Comparison of ENCODE assay signal across 13 cellular contexts in the genomic region with DNA sequence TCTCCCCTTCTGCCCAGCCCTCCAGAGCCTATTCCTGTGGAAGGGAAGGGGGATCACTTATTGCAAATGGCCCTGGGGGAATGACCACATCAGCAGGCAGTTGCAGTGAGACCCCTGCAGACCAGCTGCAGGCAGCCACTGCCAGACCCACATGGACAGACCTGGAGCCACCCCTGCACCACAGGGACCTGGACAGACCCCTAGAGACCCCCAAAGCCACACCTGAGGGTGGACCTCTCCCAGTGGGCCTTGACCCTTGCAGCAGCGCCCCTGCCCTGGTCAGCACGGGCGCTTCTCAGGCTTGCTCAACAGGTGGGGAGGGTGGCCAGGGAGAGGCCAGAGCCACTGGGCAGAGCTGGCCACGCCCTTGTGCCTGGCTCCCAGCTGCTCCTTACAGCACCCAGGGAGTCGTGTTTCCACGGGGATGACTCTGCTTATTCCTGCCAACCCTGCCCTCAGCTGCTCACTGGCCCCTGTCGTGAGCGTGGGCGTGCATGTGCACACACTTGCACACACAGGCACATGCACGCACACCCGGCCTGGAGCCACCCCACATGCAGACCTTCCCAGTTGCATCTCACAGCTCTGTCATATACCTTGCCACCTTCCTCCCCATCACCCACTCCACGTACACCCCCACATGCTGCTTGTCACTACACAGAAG. TPM values are rescaled to one million over a fixed set of nuclear protein-coding genes. Genes with fewer than 3 reads are reported as not detected.
DNase-seq lines count a peak whose midpoint lies in the region; TF ChIP-seq lines count a peak whose summit lies in the region.
"Had no signal": no experiment of that assay in that cellular context is flagged by ENCODE, and none has a peak within 500 bp of the region (broad histone marks: within the 10 kb centered on the region; RNA-seq: fewer than 3 reads in every experiment).

No MANE protein-coding gene starts in this region.

- peak; percentile 43 for DNase-seq in ACHN
- peak; percentile 65 for DNase-seq in GM23248
- DNase-seq in RWPE1 (ENCODE audit: low spot score): peak; percentile 47
- DNase-seq in kidney tubule cell (ENCODE audit: low spot score): peak; percentile 68
- DNase-seq in activated T-cell treated with anti-CD3 and anti-CD28 coated beads for 4 hours: no peak
- no peak for DNase-seq in brain microvascular endothelial cell
- no peak for DNase-seq in cardiac septum (ENCODE audit: low spot score)
- DNase-seq in coronary artery (ENCODE audit: low spot score): no peak
- DNase-seq: activated CD4-positive, alpha-beta T cell treated with anti-CD3 and anti-CD28 coated beads, Interleukin-2, amount 10 ng/mL, durations not matched to agents 24 days and 14 days; activated naive CD4-positive, alpha-beta T cell treated with Interleukin-2 at 50 U/mL for 16 hours; RPMI8226 had no signal

- no peak overlapping the region for H3K9ac ChIP-seq in GM23248

- H3F3A ChIP-seq in GM23248 (ENCODE audit: insufficient read depth): 0 out of 2 replicates have a peak, but pooled peaks cover 5% of the 10 kb centered on the region

- H3K27ac ChIP-seq in GM23248: peak overlapping the region; percentile 26
- peak overlapping the region; percentile 72 for H3K27ac ChIP-seq in RWPE1
- no peak overlapping the region for H3K27ac ChIP-seq in brain microvascular endothelial cell
- no peak overlapping the region for H3K27ac ChIP-seq in coronary artery

- no peaks in the 10 kb centered on the region for H3K9me3 ChIP-seq in GM23248 (ENCODE audit: low read depth)

- H3K4me2 ChIP-seq in GM23248 (ENCODE audit: unreplicated experiment): peak overlapping the region; percentile 50

- intact Hi-C loops in cardiac septum (cut with DNase I): no loop called here

- H3K4me1 ChIP-seq in GM23248 (ENCODE audit: insufficient read depth): peaks cover 13% of the 10 kb centered on the region

- H4K20me1 ChIP-seq in GM23248 (ENCODE audit: insufficient read depth): no peaks in the 10 kb centered on the region

- no peaks in the 10 kb centered on the region for H3K79me2 ChIP-seq in GM23248 (ENCODE audit: insufficient read depth)

- no peaks in the 10 kb centered on the region for H3K9me2 ChIP-seq in GM23248 (ENCODE audit: insufficient read depth)

- H3K27me3 ChIP-seq in GM23248 (replicated peaks; ENCODE audit: insufficient read depth) (no peaks in the 10 kb centered on the region), brain microvascular endothelial cell (replicated peaks) (no peaks in the 10 kb centered on the region)

- H3K4me3 ChIP-seq in GM23248 (no peak overlapping the region), brain microvascular endothelial cell (ENCODE audit: low read depth, low read length) (no peak overlapping the region), coronary artery (no peak overlapping the region)

- no peak overlapping the region for H2AFZ ChIP-seq in GM23248

- WGBS in GM23248 (ENCODE audit: low coverage in 1 of 2, low lambda C conversion rate in 2 of 2, missing lambda C conversion rate in 2 of 2), 2 experiments: 62 to 66% methylated on average over 11 to 12 of the region's 12 CpGs

- TF ChIP-seq CTCF in RWPE1 (conservative IDR thresholded peaks at IDR 0.05; ENCODE audit: low read depth) (no peak), brain microvascular endothelial cell (IDR thresholded peaks at IDR 0.05; ENCODE audit: low read depth, low read length, missing control alignments) (no peak), coronary artery (IDR thresholded peaks at IDR 0.05) (no peak)

- POLR2A ChIA-PET in RWPE1 (lab: Yijun Ruan, JAX; ENCODE audit: low non-redundant PET): no interaction called here

- H3K36me3 ChIP-seq in GM23248 (ENCODE audit: low read depth) (no peaks in the 10 kb centered on the region), brain microvascular endothelial cell (replicated peaks) (no peaks in the 10 kb centered on the region)

- in situ Hi-C loops in ACHN (cut with HindIII; ENCODE audit: low pct_ligation_motif_present, low pct_unique_long_range_greater_than_20kb, low sequenced_read_pairs) (no loop called here), GM23248 (cut with MboI) (no loop called here), brain microvascular endothelial cell (cut with HindIII; ENCODE audit: low pct_ligation_motif_present, low sequenced_read_pairs) (no loop called here)

- CTCF ChIA-PET in RWPE1 (lab: Yijun Ruan, JAX): no interaction called here

RNA-seq across cellular contexts. Expression of gene SCN4A, which starts 1.3 kb away (rescaled TPM):
- not detected in 2 replicates for total RNA-seq in GM23248 (2014; rRNA removed; shearing (Covaris generic))
- not detected in 2 replicates for polyA plus RNA-seq in GM23248 (2016; fragmentation: Nextera tagmentation; extraction: Ambion mirVana)
- 0.22 TPM for total RNA-seq in cardiac septum
- polyA plus RNA-seq: neural cell had no signal

RNA-seq across cellular contexts. Expression of gene PRR29, which starts 24.1 kb away (rescaled TPM):
- total RNA-seq in GM23248 (2014; rRNA removed; shearing (Covaris generic)): not detected in 2 replicates
- 0.47 TPM in 1 of 2 replicates, not detected in the other for polyA plus RNA-seq in GM23248 (2016; fragmentation: Nextera tagmentation; extraction: Ambion mirVana)
- 0.51 TPM for total RNA-seq in cardiac septum

RNA-seq across cellular contexts. Expression of gene CD79B, which starts 41.9 kb away (rescaled TPM):
- total RNA-seq in GM23248 (2014; rRNA removed; shearing (Covaris generic)): not detected in 2 replicates
- polyA plus RNA-seq in GM23248 (2016; fragmentation: Nextera tagmentation; extraction: Ambion mirVana): not detected in 2 replicates
- 2.7 TPM for total RNA-seq in cardiac septum
- total RNA-seq: temporal lobe had no signal
- polyA plus RNA-seq: neural cell had no signal

RNA-seq across cellular contexts. Expression of gene ICAM2, which starts 46.4 kb away (rescaled TPM):
- total RNA-seq in GM23248 (2014; rRNA removed; shearing (Covaris generic)): 0.97 and 3.4 TPM in 2 replicates
- polyA plus RNA-seq in GM23248 (2016; fragmentation: Nextera tagmentation; extraction: Ambion mirVana): 0.94 and 1.3 TPM in 2 replicates
- total RNA-seq in cardiac septum: 22.0 TPM
- polyA plus RNA-seq: neural cell had no signal

RNA-seq across cellular contexts. Expression of gene GH1, which starts 55.4 kb away (rescaled TPM):
- total RNA-seq in GM23248 (2014; rRNA removed; shearing (Covaris generic)): not detected in 2 replicates
- not detected in 2 replicates for polyA plus RNA-seq in GM23248 (2016; fragmentation: Nextera tagmentation; extraction: Ambion mirVana)
- total RNA-seq in cardiac septum: not detected
- total RNA-seq: activated CD4-positive, alpha-beta T cell treated with anti-CD3 and anti-CD28 coated beads, Interleukin-2, amount 10 ng/mL, durations not matched to agents 24 days and 14 days; temporal lobe had no signal
- polyA plus RNA-seq: neural cell had no signal

Comparison
In these comparisons a context has a peak if more than half of its experiments do, and no peak if none do; other contexts are left out.
1. DNase-seq: peak in ACHN (single experiment), GM23248 (single experiment), RWPE1 (single experiment) and kidney tubule cell (single experiment); none in activated T-cell treated with anti-CD3 and anti-CD28 coated beads for 4 hours (single experiment), brain microvascular endothelial cell (single experiment), cardiac septum (single experiment) and coronary artery (single experiment).
2. H3K27ac ChIP-seq: peak in GM23248 (single experiment) and RWPE1 (single experiment); none in brain microvascular endothelial cell (single experiment) and coronary artery (0 of 2).